In genomic region chr6:98116513-98116912, GRCh38 we compare ENCODE assay signal across 30 cellular contexts.
"Had no signal": no experiment of that assay in that cellular context is flagged by ENCODE, and none has a peak within 500 bp of the region (broad histone marks: within the 10 kb centered on the region; RNA-seq: fewer than 3 reads in every experiment).

No MANE protein-coding gene starts in this region.

- H3K27me3 ChIP-seq: neutrophil, right atrium auricular region, right lobe of liver, tibial nerve, uterus had no signal

- H3K9ac ChIP-seq: parathyroid adenoma had no signal

- ATAC-seq: left colon; left ventricle myocardium superior; lower lobe of right lung; natural killer cell; psoas muscle; right lobe of liver; stimulated activated memory B cell treated with anti-CD40 and anti-IgM and Interleukin-4, amounts not matched to agents 10 μg/mL and 1 μg/mL and 100 μg/mL, for 72 hours; stimulated activated naive CD8-positive, alpha-beta T cell treated with anti-CD3 and anti-CD28 coated beads, Interleukin-15, amount 100 ng/mL, for 72 hours had no signal

- H3K9me3 ChIP-seq: lower lobe of right lung, neutrophil, psoas muscle, right atrium auricular region, right lobe of liver, tibial nerve, uterus had no signal

- H3K27me3 Mint-ChIP-seq: naive B cell; stimulated activated memory B cell treated with anti-CD40 and anti-IgM and Interleukin-4, amounts not matched to agents 10 μg/mL and 1 μg/mL and 100 μg/mL, for 72 hours; type B pancreatic cell had no signal

- H3K79me2 ChIP-seq: parathyroid adenoma had no signal

- H3K27ac ChIP-seq: lower lobe of right lung, neutrophil, parathyroid adenoma, psoas muscle, right atrium auricular region, right lobe of liver, tibial nerve, uterus had no signal

- H3K27ac Mint-ChIP-seq: immature natural killer cell; mesothelial cell of epicardium; naive B cell; natural killer cell; stimulated activated memory B cell treated with anti-CD40 and anti-IgM and Interleukin-4, amounts not matched to agents 10 μg/mL and 1 μg/mL and 100 μg/mL, for 72 hours; stimulated activated naive CD8-positive, alpha-beta T cell treated with anti-CD3 and anti-CD28 coated beads, Interleukin-15, amount 100 ng/mL, for 72 hours; type B pancreatic cell had no signal

- H3K4me3 ChIP-seq: lower lobe of right lung, psoas muscle, right atrium auricular region, right lobe of liver, smooth muscle cell, tibial nerve, uterus had no signal

- H2AFZ ChIP-seq: parathyroid adenoma had no signal

- H3K36me3 Mint-ChIP-seq: immature natural killer cell; mesothelial cell of epicardium; naive B cell; natural killer cell; stimulated activated memory B cell treated with anti-CD40 and anti-IgM and Interleukin-4, amounts not matched to agents 10 μg/mL and 1 μg/mL and 100 μg/mL, for 72 hours; type B pancreatic cell had no signal

- DNase-seq: hypothalamus; immature natural killer cell; kidney; left colon; left ventricle myocardium superior; lower lobe of right lung; mammary epithelial cell; mesenchymal stem cell; naive B cell; natural killer cell; nephron progenitor cell; occipital lobe; psoas muscle; right lobe of liver; stimulated activated CD4-positive, alpha-beta T cell treated with anti-CD3 and anti-CD28 coated beads, Interleukin-1b, Interleukin-23, amount 100 ng/mL, for 48 hours; stimulated activated CD4-positive, alpha-beta T cell treated with anti-CD3 and anti-CD28 coated beads, Interleukin-2, amount 100 ng/mL, for 48 hours; stimulated activated CD4-positive, alpha-beta T cell treated with anti-CD3 and anti-CD28 coated beads, Interleukin-4, amount 100 ng/mL, for 4 hours; stimulated activated CD8-positive, alpha-beta memory T cell treated with anti-CD3 and anti-CD28 coated beads, Interleukin-4, amount 100 ng/mL, for 48 hours; stimulated activated naive CD4-positive, alpha-beta T cell treated with Interleukin-2 at 50 U/mL for 16 hours; stimulated activated naive CD8-positive, alpha-beta T cell treated with anti-CD3 and anti-CD28 coated beads, Interleukin-15, amount 100 ng/mL, for 72 hours; substantia nigra; uterus had no signal

- H3K4me1 Mint-ChIP-seq: immature natural killer cell; mesothelial cell of epicardium; naive B cell; natural killer cell; stimulated activated memory B cell treated with anti-CD40 and anti-IgM and Interleukin-4, amounts not matched to agents 10 μg/mL and 1 μg/mL and 100 μg/mL, for 72 hours; stimulated activated naive CD8-positive, alpha-beta T cell treated with anti-CD3 and anti-CD28 coated beads, Interleukin-15, amount 100 ng/mL, for 72 hours had no signal

- H3K36me3 ChIP-seq: lower lobe of right lung, neutrophil, right atrium auricular region, right lobe of liver, tibial nerve, uterus had no signal

- H3K9me3 Mint-ChIP-seq: mesothelial cell of epicardium, nephron progenitor cell, type B pancreatic cell had no signal

- H3K4me3 Mint-ChIP-seq: immature natural killer cell; mesothelial cell of epicardium; naive B cell; natural killer cell; nephron progenitor cell; stimulated activated memory B cell treated with anti-CD40 and anti-IgM and Interleukin-4, amounts not matched to agents 10 μg/mL and 1 μg/mL and 100 μg/mL, for 72 hours; stimulated activated naive CD8-positive, alpha-beta T cell treated with anti-CD3 and anti-CD28 coated beads, Interleukin-15, amount 100 ng/mL, for 72 hours; type B pancreatic cell had no signal

- H3K4me2 ChIP-seq: smooth muscle cell had no signal
